1 cellular context compared by ENCODE assay signal in genomic region chr2:172094319-172095145, GRCh38.
A peak's percentile ranks its signal among the peaks of the same experiment; 100 is the strongest.
TF ChIP-seq lines count a peak whose summit lies in the region.

No MANE protein-coding gene starts in this region.

TF ChIP-seq in H1, 55 proteins besides CTCF, POLR2A, EP300 and RAD21 (continued from another document):
- TF ChIP-seq RNF2 (IDR thresholded peaks at IDR 0.05; ENCODE audit: borderline replicate concordance, low read depth, low read length, missing control alignments, poor library complexity, severe bottlenecking) (peak; percentile 32), TAF1 (IDR thresholded peaks at IDR 0.05; ENCODE audit: low read depth, low read length) (no peak), CHD1 (IDR thresholded peaks at IDR 0.05; ENCODE audit: low read depth, low read length) (no peak)
